Comparison of ENCODE assay signal across 8 cellular contexts in the genomic region with DNA sequence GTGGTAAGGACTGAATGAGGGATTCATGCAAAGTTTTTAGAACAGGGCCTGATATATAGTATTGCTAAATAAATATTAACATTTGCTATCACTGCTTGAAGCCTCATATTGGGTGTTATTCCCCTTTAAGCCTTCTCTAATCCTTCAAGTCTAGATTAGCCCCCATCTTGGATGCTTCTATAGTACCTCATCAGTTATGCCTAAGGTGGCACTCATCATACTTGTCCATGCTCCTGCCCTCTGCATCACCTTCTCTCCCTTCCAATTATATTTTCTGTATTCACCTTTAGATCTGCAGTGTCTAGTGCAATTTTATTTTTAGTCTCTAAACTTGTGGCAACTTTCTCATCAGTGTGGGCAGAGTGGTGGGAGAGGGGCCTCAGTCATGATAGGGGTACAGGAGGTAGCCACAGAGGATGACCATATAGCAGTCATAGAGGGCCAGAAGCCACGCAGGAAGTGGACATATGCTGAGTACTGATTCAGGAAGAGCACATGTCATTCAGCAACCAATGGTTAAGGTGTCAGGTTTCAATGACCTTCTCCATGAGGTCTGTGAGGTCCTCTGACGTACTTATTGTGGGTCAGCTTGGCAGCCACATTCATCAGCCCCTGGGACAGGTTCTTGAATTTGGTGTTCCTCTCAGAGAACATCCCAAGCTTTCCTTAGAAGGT. TPM values are rescaled to one million over a fixed set of nuclear protein-coding genes. Genes with fewer than 3 reads are reported as not detected.
DNase-seq lines count a peak whose midpoint lies in the region; ATAC-seq lines count a peak whose summit lies in the region.

No MANE protein-coding gene starts in this region.

- ATAC-seq in GM18498 (IDR thresholded peaks at IDR 0.05; ENCODE audit: unreplicated experiment), result peak; percentile 48
- ATAC-seq in GM21528 (IDR thresholded peaks at IDR 0.05; ENCODE audit: low FRiP score, unreplicated experiment), result peak; percentile 39
- peak; percentile 27 for ATAC-seq in left colon

- DNase-seq in LHCN-M2 (ENCODE audit: low read depth), result peak; percentile 7
- no peak for DNase-seq in left colon
- no peak for DNase-seq in NOMO-1 treated with DMSO at 0.1 percent for 48 hours (lab: John Stamatoyannopoulos, UW; ENCODE audit: unreplicated experiment)
- DNase-seq in nucleus accumbens (lab: John Stamatoyannopoulos, UW), result no peak
- DNase-seq in glomerular visceral epithelial cell (ENCODE audit: extremely low spot score), result no peak
- no peak for DNase-seq in NCI-H774 (lab: John Stamatoyannopoulos, UW)

- intact Hi-C loops in left colon (cut with DNase I, micrococcal nuclease), result no loop called here

RNA-seq across cellular contexts. Expression of gene ENTPD1, which starts 2.5 kb away (rescaled TPM):
- total RNA-seq in LHCN-M2 (2014; rRNA removed), result 0.11 TPM in 1 of 2 replicates, not detected in the other
- polyA plus RNA-seq in LHCN-M2 (2012), result 0.35 TPM
- 10 to 100 TPM in 1 of 2 donors, 1 to 10 TPM in 1; 5.8 to 14.4 TPM for total RNA-seq in left colon
